Comparison of ENCODE assay signal across 1 cellular context in genomic region chr10:114650831-114651230, GRCh38.
TF ChIP-seq lines count a peak whose summit lies in the region.

No MANE protein-coding gene starts in this region.

TF ChIP-seq in liver, 16 proteins besides CTCF, POLR2A, EP300 and RAD21 (continued from another document):
- TF ChIP-seq MAX (IDR thresholded peaks at IDR 0.05) = peak; percentile 71
- TF ChIP-seq YY1 (IDR thresholded peaks at IDR 0.05) = peak; percentile 88
